Comparison of ENCODE assay signal across 26 cellular contexts in genomic region chr11:128913806-128914205, GRCh38. TPM values are rescaled to one million over a fixed set of nuclear protein-coding genes. Genes with fewer than 3 reads are reported as not detected.
DNase-seq lines count a peak whose midpoint lies in the region; ATAC-seq, FAIRE-seq and TF ChIP-seq lines count a peak whose summit lies in the region.
"Had no signal": no experiment of that assay in that cellular context is flagged by ENCODE, and none has a peak within 500 bp of the region (broad histone marks: within the 10 kb centered on the region; RNA-seq: fewer than 3 reads in every experiment).

No MANE protein-coding gene starts in this region.

- no peak for TF ChIP-seq EP300 in esophagus muscularis mucosa (IDR thresholded peaks at IDR 0.05)

- peak overlapping the region; percentile 50 for H3K27ac ChIP-seq in RWPE1
- H3K27ac ChIP-seq in kidney (ENCODE audit: low read depth in 2 of 2, low read length in 2 of 2): no peak overlapping the region
- H3K27ac ChIP-seq in upper lobe of right lung: no peak overlapping the region
- no peak overlapping the region for H3K27ac ChIP-seq in esophagus muscularis mucosa (replicated peaks in 1 of 4)
- H3K27ac ChIP-seq: SJCRH30 had no signal

- H3K4me1 Mint-ChIP-seq in natural killer cell treated with Interleukin-12 subunit alpha and Interleukin-12 subunit beta and Interleukin-15 and Interleukin-18, amount 100 ng/mL, for 72 hours (ENCODE audit: low read depth in 2 of 2): peaks cover 14 to 24% of the 10 kb centered on the region in 2 donors
- peaks cover 18 to 19% of the 10 kb centered on the region in 2 donors for H3K4me1 Mint-ChIP-seq in natural killer cell

- H3K27me3 ChIP-seq in upper lobe of right lung (no peaks in the 10 kb centered on the region), esophagus muscularis mucosa (peaks cover 0 to 26% (median 0%) of the 10 kb centered on the region in 4 donors)
- H3K27me3 ChIP-seq: SJCRH30 had no signal

- no peak overlapping the region for H3K4me3 Mint-ChIP-seq in natural killer cell treated with Interleukin-12 subunit alpha and Interleukin-12 subunit beta and Interleukin-15 and Interleukin-18, amount 100 ng/mL, for 72 hours
- no peak overlapping the region for H3K4me3 Mint-ChIP-seq in natural killer cell
- H3K4me3 Mint-ChIP-seq: CD8-positive, alpha-beta T cell had no signal

- no peak for FAIRE-seq in kidney (lab: Jason Lieb, UNC)
- FAIRE-seq: GM18507, HepG2 had no signal

- intact Hi-C loops in natural killer cell (cut with micrococcal nuclease) (no loop called here), kidney (cut with DNase I) (no loop called here), upper lobe of right lung (cut with DNase I) (no loop called here), esophagus muscularis mucosa (cut with DNase I) (no loop called here)

- ATAC-seq in natural killer cell treated with Interleukin-12 subunit alpha and Interleukin-12 subunit beta and Interleukin-15 and Interleukin-18, amount 100 ng/mL, for 72 hours: no peak
- no peak for ATAC-seq in natural killer cell
- ATAC-seq in upper lobe of right lung: no peak
- ATAC-seq: CD8-positive, alpha-beta T cell; HepG2; PC-3; Right ventricle myocardium inferior; SK-N-SH treated with all-trans-retinoic acid at 6 μM for 48 hours had no signal

- H3K4me3 ChIP-seq in kidney (ENCODE audit: low read length in 2 of 2) (no peak overlapping the region), upper lobe of right lung (no peak overlapping the region), foreskin fibroblast (ENCODE audit: low read depth in 1 of 2, low read length in 2 of 2) (no peak overlapping the region), esophagus muscularis mucosa (no peak overlapping the region)
- H3K4me3 ChIP-seq: SJCRH30 had no signal

- peaks cover 8% of the 10 kb centered on the region for H3K36me3 Mint-ChIP-seq in natural killer cell treated with Interleukin-12 subunit alpha and Interleukin-12 subunit beta and Interleukin-15 and Interleukin-18, amount 100 ng/mL, for 72 hours
- no peaks in the 10 kb centered on the region for H3K36me3 Mint-ChIP-seq in natural killer cell
- H3K36me3 Mint-ChIP-seq: CD8-positive, alpha-beta T cell had no signal

- H3K9me3 ChIP-seq in kidney (ENCODE audit: control insufficient read depth in 1 of 2, low read length in 2 of 2) (no peaks in the 10 kb centered on the region), upper lobe of right lung (no peaks in the 10 kb centered on the region), esophagus muscularis mucosa (no peaks in the 10 kb centered on the region)
- H3K9me3 ChIP-seq: Caco-2, SJCRH30 had no signal

- no peak overlapping the region for H3K27ac Mint-ChIP-seq in natural killer cell treated with Interleukin-12 subunit alpha and Interleukin-12 subunit beta and Interleukin-15 and Interleukin-18, amount 100 ng/mL, for 72 hours
- H3K27ac Mint-ChIP-seq in natural killer cell: no peak overlapping the region
- H3K27ac Mint-ChIP-seq: CD8-positive, alpha-beta T cell had no signal

- H3K9ac ChIP-seq in kidney (ENCODE audit: low read length in 2 of 2): no peak overlapping the region

- CTCF ChIA-PET in RWPE1 (lab: Yijun Ruan, JAX): interaction anchor here (1.5 kb wide), 1 partner anchor 43 kb away, joined by 6 read pairs; no protein-coding TSS in a partner anchor

- 100% methylated on average over 2 of the region's 5 CpGs for WGBS in esophagus muscularis mucosa

- no peaks in the 10 kb centered on the region for H3K9me3 Mint-ChIP-seq in natural killer cell treated with Interleukin-12 subunit alpha and Interleukin-12 subunit beta and Interleukin-15 and Interleukin-18, amount 100 ng/mL, for 72 hours
- H3K9me3 Mint-ChIP-seq in natural killer cell: peaks cover 0 to 4% of the 10 kb centered on the region in 2 donors
- H3K9me3 Mint-ChIP-seq: CD8-positive, alpha-beta T cell had no signal

- TF ChIP-seq CTCF in natural killer cell (IDR thresholded peaks at IDR 0.05) (no peak), RWPE1 (conservative IDR thresholded peaks at IDR 0.05; ENCODE audit: low read depth) (no peak), kidney (IDR thresholded peaks at IDR 0.05; ENCODE audit: borderline replicate concordance, extremely low read depth, insufficient read depth) (no peak), upper lobe of right lung (IDR thresholded peaks at IDR 0.05) (no peak), foreskin fibroblast (IDR thresholded peaks at IDR 0.05; ENCODE audit: low read depth, low read length) (no peak), esophagus muscularis mucosa (IDR thresholded peaks at IDR 0.05) (no peak)

- peak; percentile 54 for DNase-seq in natural killer cell treated with Interleukin-12 subunit alpha and Interleukin-12 subunit beta and Interleukin-15 and Interleukin-18, amount 100 ng/mL, for 72 hours (ENCODE audit: low spot score)
- DNase-seq in natural killer cell (no peak), RWPE1 (ENCODE audit: low spot score) (no peak), kidney (peak; percentile 32), upper lobe of right lung (peak; percentile 42), foreskin fibroblast (no peak), HCEC 1CT (no peak), esophagus muscularis mucosa (ENCODE audit: extremely low spot score) (no peak)
- DNase-seq: Caco-2; CD8-positive, alpha-beta T cell; DMS79 treated with DMSO at 0.1 percent for 48 hours; Karpas-422; NCI-H1092 treated with DMSO at 0.1 percent for 48 hours; NCI-H1436; NCI-H187; NCI-H2081 treated with DMSO at 0.1 percent for 48 hours; NCI-H526 treated with DMSO at 0.1 percent for 48 hours; PC-3; SJCRH30 had no signal

- H3K36me3 ChIP-seq in kidney (ENCODE audit: control insufficient read depth in 1 of 2, insufficient read depth in 2 of 2, low read length in 2 of 2) (no peaks in the 10 kb centered on the region), upper lobe of right lung (no peaks in the 10 kb centered on the region), esophagus muscularis mucosa (no peaks in the 10 kb centered on the region)
- H3K36me3 ChIP-seq: SJCRH30 had no signal

- H3K4me1 ChIP-seq in kidney (ENCODE audit: control insufficient read depth in 1 of 2, insufficient read depth in 1 of 2, low read depth in 1 of 2, low read length in 2 of 2) (peaks cover 3 to 4% of the 10 kb centered on the region in 2 donors), upper lobe of right lung (peaks cover 2% of the 10 kb centered on the region), esophagus muscularis mucosa (peaks cover 0 to 13% (median 7%) of the 10 kb centered on the region in 4 donors)
- H3K4me1 ChIP-seq: Caco-2 had no signal

- peaks cover 34 to 41% of the 10 kb centered on the region in 2 donors for H3K27me3 Mint-ChIP-seq in natural killer cell treated with Interleukin-12 subunit alpha and Interleukin-12 subunit beta and Interleukin-15 and Interleukin-18, amount 100 ng/mL, for 72 hours
- peaks cover 48 to 55% of the 10 kb centered on the region in 2 donors for H3K27me3 Mint-ChIP-seq in natural killer cell (ENCODE audit: low read depth in 2 of 2)

- TF ChIP-seq POLR2A in esophagus muscularis mucosa (IDR thresholded peaks at IDR 0.05; ENCODE audit: low read depth): no peak

- POLR2A ChIA-PET in RWPE1 (lab: Yijun Ruan, JAX; ENCODE audit: low non-redundant PET): no interaction called here

RNA-seq across cellular contexts. Expression of gene KCNJ5, which starts 22.6 kb away (rescaled TPM):
- not detected for total RNA-seq in natural killer cell treated with Interleukin-12 subunit alpha and Interleukin-12 subunit beta and Interleukin-15 and Interleukin-18, amount 100 ng/mL, for 72 hours
- total RNA-seq in natural killer cell (under 1 TPM; 0.09 to 0.18 (median 0.15) TPM), kidney (6.5 TPM), upper lobe of right lung (8.5 TPM), esophagus muscularis mucosa (1 to 10 TPM in 2 of 4 donors, under 1 TPM in 2; 0.80 to 3.8 (median 1.00) TPM)
- polyA plus RNA-seq in kidney (ENCODE audit: insufficient read depth, low read depth, low replicate concordance): 5.7 TPM
- total RNA-seq: A673; Caco-2; CD8-positive, alpha-beta T cell; H4; HepG2; HT1080; PC-3 had no signal
- polyA plus RNA-seq: HepG2 had no signal

RNA-seq across cellular contexts. Expression of gene TP53AIP1, which starts 28.9 kb away (rescaled TPM):
- total RNA-seq in natural killer cell treated with Interleukin-12 subunit alpha and Interleukin-12 subunit beta and Interleukin-15 and Interleukin-18, amount 100 ng/mL, for 72 hours: not detected
- total RNA-seq in natural killer cell (not detected), kidney (0.82 TPM), upper lobe of right lung (not detected), esophagus muscularis mucosa (under 1 TPM in 1 of 4 donors, not detected in 3; 0.57 TPM)
- 5.3 TPM for polyA plus RNA-seq in kidney (ENCODE audit: insufficient read depth, low read depth, low replicate concordance)
- total RNA-seq: H4, HT1080, Right ventricle myocardium inferior, SJCRH30 had no signal
- polyA plus RNA-seq: HepG2 had no signal

RNA-seq across cellular contexts. Expression of gene KCNJ1, which starts 46.7 kb away (rescaled TPM):
- total RNA-seq in natural killer cell treated with Interleukin-12 subunit alpha and Interleukin-12 subunit beta and Interleukin-15 and Interleukin-18, amount 100 ng/mL, for 72 hours: not detected
- not detected for total RNA-seq in natural killer cell
- 175 TPM for total RNA-seq in kidney
- 355 TPM for polyA plus RNA-seq in kidney (ENCODE audit: insufficient read depth, low read depth, low replicate concordance)
- 0.23 TPM for total RNA-seq in upper lobe of right lung
- not detected for total RNA-seq in esophagus muscularis mucosa
- total RNA-seq: A673; Caco-2; CD8-positive, alpha-beta T cell; H4; HepG2; HT1080; PC-3; Right ventricle myocardium inferior; SJCRH30 had no signal
- polyA plus RNA-seq: HepG2 had no signal

Comparison
In these comparisons a context has a peak if more than half of its experiments do, and no peak if none do; other contexts are left out.
1. DNase-seq: peak in natural killer cell treated with Interleukin-12 subunit alpha and Interleukin-12 subunit beta and Interleukin-15 and Interleukin-18, amount 100 ng/mL, for 72 hours (single experiment), kidney (single experiment) and upper lobe of right lung (single experiment); none in natural killer cell (single experiment), RWPE1 (single experiment), foreskin fibroblast (0 of 2), HCEC 1CT (single experiment) and esophagus muscularis mucosa (single experiment).
2. RNA of gene KCNJ1, which starts 46.7 kb away (total RNA-seq): 175 TPM in kidney (single experiment); 0.23 TPM in upper lobe of right lung (single experiment), not detected in natural killer cell treated with Interleukin-12 subunit alpha and Interleukin-12 subunit beta and Interleukin-15 and Interleukin-18, amount 100 ng/mL, for 72 hours, not detected in natural killer cell and not detected in esophagus muscularis mucosa; every median in the first group is over 100 times any median in the second.